In genomic region chr3:71369733-71370391, GRCh38 we compare ENCODE assay signal across 13 cellular contexts.
A peak's percentile ranks its signal among the peaks of the same experiment; 100 is the strongest.
DNase-seq lines count a peak whose midpoint lies in the region; ATAC-seq and TF ChIP-seq lines count a peak whose summit lies in the region.
"Had no signal": no experiment of that assay in that cellular context is flagged by ENCODE, and none has a peak within 500 bp of the region (broad histone marks: within the 10 kb centered on the region; RNA-seq: fewer than 3 reads in every experiment).

No MANE protein-coding gene starts in this region.

- peak overlapping the region in 8 of 9 donors; percentile 88 to 100 (median 96) for H3K27ac Mint-ChIP-seq in naive thymus-derived CD4-positive, alpha-beta T cell

- ATAC-seq in Right ventricle myocardium superior (ENCODE audit: poor library complexity) (peak; percentile 78), aorta (ENCODE audit: low FRiP score) (peak; percentile 72)
- ATAC-seq in naive thymus-derived CD4-positive, alpha-beta T cell: no peak
- ATAC-seq: activated CD4-positive, CD25-positive, alpha-beta regulatory T cell treated with anti-CD3 and anti-CD28 coated beads, Interleukin-2, amount 50 U/mL, for 24 hours had no signal

- no peaks in the 10 kb centered on the region for H3K36me3 ChIP-seq in right atrium auricular region
- H3K36me3 ChIP-seq in naive thymus-derived CD4-positive, alpha-beta T cell (ENCODE audit: control insufficient read depth in 2 of 3, insufficient read depth in 3 of 3, low read length in 3 of 3): no peaks in the 10 kb centered on the region
- no peaks in the 10 kb centered on the region for H3K36me3 ChIP-seq in aorta (ENCODE audit: control insufficient read depth in 1 of 2, insufficient read depth in 2 of 2, low read length in 1 of 2)
- H3K36me3 ChIP-seq: uterus had no signal

- H3K27me3 ChIP-seq in right atrium auricular region (no peaks in the 10 kb centered on the region), aorta (ENCODE audit: control insufficient read depth in 1 of 2, insufficient read depth in 2 of 2, low read length in 1 of 2) (no peaks in the 10 kb centered on the region)
- H3K27me3 ChIP-seq in naive thymus-derived CD4-positive, alpha-beta T cell (ENCODE audit: control insufficient read depth in 2 of 2, insufficient read depth in 2 of 2, low read length in 2 of 2): no peaks in the 10 kb centered on the region
- H3K27me3 ChIP-seq: uterus had no signal

- no peak overlapping the region for H3K4me3 ChIP-seq in right atrium auricular region
- H3K4me3 ChIP-seq in naive thymus-derived CD4-positive, alpha-beta T cell (ENCODE audit: low read length): no peak overlapping the region
- H3K4me3 ChIP-seq in aorta (ENCODE audit: low read length in 2 of 2): no peak overlapping the region
- H3K4me3 ChIP-seq: uterus had no signal

- CTCF ChIA-PET in naive thymus-derived CD4-positive, alpha-beta T cell (lab: Charles Lee): no interaction called here

- H3K9me3 Mint-ChIP-seq in naive thymus-derived CD4-positive, alpha-beta T cell: peaks cover 0 to 2% (median 0%) of the 10 kb centered on the region in 11 donors

- no peaks in the 10 kb centered on the region for H3K4me1 ChIP-seq in right atrium auricular region
- peaks cover 19 to 78% of the 10 kb centered on the region in 2 donors for H3K4me1 ChIP-seq in naive thymus-derived CD4-positive, alpha-beta T cell (ENCODE audit: control insufficient read depth in 2 of 2, insufficient read depth in 2 of 2, low read length in 2 of 2)
- peaks cover 0 to 4% of the 10 kb centered on the region in 2 donors for H3K4me1 ChIP-seq in aorta (ENCODE audit: control insufficient read depth in 1 of 2, insufficient read depth in 2 of 2, low read length in 2 of 2)

- DNase-seq in Right ventricle myocardium superior (no peak), right atrium auricular region (ENCODE audit: low spot score) (no peak), fibroblast of gingiva (ENCODE audit: low read depth) (peak; percentile 85), aorta (no peak), globus pallidus (ENCODE audit: low spot score) (no peak), NCI-H2196 (lab: John Stamatoyannopoulos, UW; ENCODE audit: unreplicated experiment) (no peak), occipital lobe (lab: John Stamatoyannopoulos, UW) (no peak)
- no peak for DNase-seq in naive thymus-derived CD4-positive, alpha-beta T cell
- DNase-seq: caudate nucleus, H7, MM.1S, uterus had no signal

- no peak for TF ChIP-seq CTCF in right atrium auricular region (IDR thresholded peaks at IDR 0.05)

- peaks cover 10 to 94% (median 89%) of the 10 kb centered on the region in 7 donors for H3K4me1 Mint-ChIP-seq in naive thymus-derived CD4-positive, alpha-beta T cell

- WGBS in aorta, 2 donors: 27 to 35% methylated on average over 5 of the region's 5 CpGs

- H3K36me3 Mint-ChIP-seq in naive thymus-derived CD4-positive, alpha-beta T cell: peaks cover 4 to 36% (median 20%) of the 10 kb centered on the region in 5 donors

- H3K27me3 Mint-ChIP-seq in naive thymus-derived CD4-positive, alpha-beta T cell: peaks cover 0 to 39% (median 0%) of the 10 kb centered on the region in 5 donors

- H3K9me3 ChIP-seq in right atrium auricular region (no peaks in the 10 kb centered on the region), aorta (ENCODE audit: control insufficient read depth, low read length) (no peaks in the 10 kb centered on the region)
- H3K9me3 ChIP-seq in naive thymus-derived CD4-positive, alpha-beta T cell (ENCODE audit: control insufficient read depth in 2 of 3, low read length in 3 of 3): no peaks in the 10 kb centered on the region
- H3K9me3 ChIP-seq: uterus had no signal

- intact Hi-C loops in Right ventricle myocardium superior (cut with DNase I): no loop called here
- intact Hi-C loops in naive thymus-derived CD4-positive, alpha-beta T cell (cut with micrococcal nuclease): loop anchor here in 1 of 2 donors (5.0 kb wide), 1 partner anchor 33 kb away; no protein-coding TSS in a partner anchor
- intact Hi-C loops in aorta (cut with DNase I): no loop called here

- H3K4me3 Mint-ChIP-seq in naive thymus-derived CD4-positive, alpha-beta T cell: peak overlapping the region in 2 of 10 donors; percentile 12 to 73

- H3K27ac ChIP-seq in right atrium auricular region (no peak overlapping the region), aorta (ENCODE audit: low read depth in 1 of 2, low read length in 2 of 2) (no peak overlapping the region)
- H3K27ac ChIP-seq in naive thymus-derived CD4-positive, alpha-beta T cell (ENCODE audit: low read depth, low read length): peak overlapping the region; percentile 88

- POLR2A ChIA-PET in naive thymus-derived CD4-positive, alpha-beta T cell (lab: Charles Lee): interaction anchor here (0.6 to 1.0 kb wide), 2 partner anchors 47 to 132 kb away, joined by 3 read pairs; no protein-coding TSS in a partner anchor
